In the genomic region with DNA sequence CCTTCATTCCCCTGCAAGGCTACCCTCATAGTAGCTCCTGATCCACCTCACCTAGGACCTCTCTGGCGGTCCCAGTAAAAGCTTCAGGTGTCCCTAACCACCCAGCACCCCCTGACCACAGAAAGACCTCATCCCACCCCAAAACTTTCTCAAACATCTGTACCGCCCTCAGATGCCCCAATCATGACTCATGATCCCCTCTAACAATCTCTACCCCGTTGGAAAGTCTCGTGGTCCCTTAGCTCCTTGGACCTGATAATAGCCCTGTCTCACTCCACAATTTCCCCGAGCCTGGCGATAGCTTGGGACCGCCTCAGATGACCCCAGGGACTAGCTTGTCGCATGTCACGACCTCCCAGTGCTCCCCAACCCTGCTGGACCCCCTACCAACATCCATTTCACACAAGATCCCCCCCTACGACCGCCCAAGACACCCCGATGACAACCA, we compare ENCODE assay signal across 8 cellular contexts. TPM values are rescaled to one million over a fixed set of nuclear protein-coding genes. Genes with fewer than 3 reads are reported as not detected.
DNase-seq lines count a peak whose midpoint lies in the region; ATAC-seq and TF ChIP-seq lines count a peak whose summit lies in the region.

No MANE protein-coding gene starts in this region.

- H3K4me2 ChIP-seq in Loucy (ENCODE audit: low read depth, low read length, poor library complexity, severe bottlenecking) (peak overlapping the region; percentile 81), mammary epithelial cell (ENCODE audit: insufficient read depth, low read depth, low read length) (peak overlapping the region; percentile 86)

- H4K20me1 ChIP-seq in Loucy (ENCODE audit: insufficient read depth, low read length, poor library complexity, severe bottlenecking) (peaks cover 28% of the 10 kb centered on the region), mammary epithelial cell (ENCODE audit: insufficient read depth, low read length) (no peaks in the 10 kb centered on the region)

- BruUV-seq in mammary epithelial cell (replicated peaks; lab: Mats Ljungman, UMichigan): no TSS peak

- no peak for ATAC-seq in GM21717 (IDR thresholded peaks at IDR 0.05; ENCODE audit: unreplicated experiment)

- H3F3A ChIP-seq in Loucy (ENCODE audit: low read depth): no peaks in the 10 kb centered on the region

- H3K27ac Mint-ChIP-seq in CD4-positive, alpha-beta memory T cell: peak overlapping the region; percentile 95 to 100 (median 100)

- peaks cover 7 to 31% of the 10 kb centered on the region in 2 donors for H3K36me3 Mint-ChIP-seq in CD4-positive, alpha-beta memory T cell

- H3K9me3 ChIP-seq in CD4-positive, alpha-beta memory T cell (ENCODE audit: control insufficient read depth in 1 of 2, low read length in 2 of 2): no peaks in the 10 kb centered on the region
- H3K9me3 ChIP-seq in Loucy (ENCODE audit: insufficient read depth, low read depth, low read length) (no peaks in the 10 kb centered on the region), mammary epithelial cell (replicated peaks; ENCODE audit: insufficient read depth, low read length) (no peaks in the 10 kb centered on the region), mesodermal cell (ENCODE audit: control insufficient read depth, low read length) (no peaks in the 10 kb centered on the region)

- POLR2A ChIA-PET in CD4-positive, alpha-beta memory T cell (lab: Charles Lee; ENCODE audit: partially characterized antibody): interaction anchor here (0.7 to 3.9 kb wide), 18 partner anchors 12 to 280 kb away, joined by 3 to 72 read pairs (median 9); partner anchors contain the start of genes DUS3L, RANBP3, SAFB and SAFB2

- peak in 1 of 5 donors; percentile 58 for DNase-seq in CD4-positive, alpha-beta memory T cell
- peak; percentile 19 for DNase-seq in mammary epithelial cell
- DNase-seq in activated gamma-delta T cell treated with Interleukin-2 at 50 U/mL for 16 hours: no peak
- DNase-seq in superior temporal gyrus (ENCODE audit: extremely low spot score): no peak
- no peak for DNase-seq in NCI-H2196 treated with DMSO at 0.1 percent for 48 hours (lab: John Stamatoyannopoulos, UW; ENCODE audit: unreplicated experiment)

- dilution Hi-C loops in mammary epithelial cell (cut with HindIII; ENCODE audit: low sequenced_read_pairs): no loop called here

- peaks cover 0 to 2% (median 0%) of the 10 kb centered on the region in 8 donors for H3K9me3 Mint-ChIP-seq in CD4-positive, alpha-beta memory T cell

- peaks cover 44% of the 10 kb centered on the region for H3K79me2 ChIP-seq in Loucy (ENCODE audit: insufficient read depth, low read length)
- H3K79me2 ChIP-seq in mammary epithelial cell (ENCODE audit: insufficient read depth, low read length): peaks cover 49% of the 10 kb centered on the region

- TF ChIP-seq CTCF in Loucy (conservative IDR thresholded peaks at IDR 0.05; ENCODE audit: low read length) (no peak), mammary epithelial cell (conservative IDR thresholded peaks at IDR 0.05 in 1 of 2, IDR thresholded peaks at IDR 0.05 in 1 of 2; ENCODE audit: extremely low read depth in 1 of 2, insufficient read depth in 1 of 2, low read depth in 1 of 2, low read length in 2 of 2) (no peak)

- peaks cover 3% of the 10 kb centered on the region for H3K36me3 ChIP-seq in CD4-positive, alpha-beta memory T cell (ENCODE audit: insufficient read depth, low read length)
- H3K36me3 ChIP-seq in Loucy (ENCODE audit: insufficient read depth, low read length) (no peaks in the 10 kb centered on the region), mammary epithelial cell (ENCODE audit: insufficient read depth, low read length) (no peaks in the 10 kb centered on the region), mesodermal cell (ENCODE audit: control insufficient read depth, insufficient read depth, low read length) (peaks cover 21% of the 10 kb centered on the region)

- intact Hi-C loops in CD4-positive, alpha-beta memory T cell (cut with micrococcal nuclease): loop anchor here (10.0 kb wide), 1 partner anchor 1632 kb away; the partner anchor contains the start of gene PNPLA6
- intact Hi-C loops in mammary epithelial cell (cut with micrococcal nuclease): loop anchor here (5.0 kb wide), 2 partner anchors 64 to 281 kb away; partner anchors contain the start of genes SAFB and SAFB2

- H3K9me2 ChIP-seq in Loucy (replicated peaks; ENCODE audit: low read depth, low read length): no peaks in the 10 kb centered on the region

- H3K27me3 Mint-ChIP-seq in CD4-positive, alpha-beta memory T cell: no peaks in the 10 kb centered on the region

- H3K9ac ChIP-seq in Loucy (ENCODE audit: low read depth, low read length, poor library complexity, severe bottlenecking) (peak overlapping the region; percentile 95), mammary epithelial cell (ENCODE audit: insufficient read depth, low read length) (peak overlapping the region; percentile 97)

- no peaks in the 10 kb centered on the region for H3K27me3 ChIP-seq in CD4-positive, alpha-beta memory T cell (ENCODE audit: insufficient read depth, low read length)
- H3K27me3 ChIP-seq in Loucy (ENCODE audit: insufficient read depth, low read length, poor library complexity, severe bottlenecking): no peaks in the 10 kb centered on the region
- no peaks in the 10 kb centered on the region for H3K27me3 ChIP-seq in mammary epithelial cell (ENCODE audit: insufficient read depth, low read length)

- in situ Hi-C loops in mammary epithelial cell (cut with MboI; ENCODE audit: low sequenced_read_pairs in 2 of 2): loop anchor here in 1 of 2 donors (10.0 kb wide), 1 partner anchor 98 kb away; the partner anchor contains the start of gene NRTN

- H3K27ac ChIP-seq in CD4-positive, alpha-beta memory T cell (ENCODE audit: low read depth, low read length): peak overlapping the region; percentile 95
- peak overlapping the region; percentile 90 for H3K27ac ChIP-seq in mammary epithelial cell (ENCODE audit: insufficient read depth, low read depth, low read length)
- peak overlapping the region; percentile 97 for H3K27ac ChIP-seq in mesodermal cell (ENCODE audit: low read depth, low read length, severe bottlenecking)

- peaks cover 14 to 57% (median 35%) of the 10 kb centered on the region in 4 donors for H3K4me1 Mint-ChIP-seq in CD4-positive, alpha-beta memory T cell

- peaks cover 37% of the 10 kb centered on the region for H3K4me1 ChIP-seq in CD4-positive, alpha-beta memory T cell (ENCODE audit: insufficient read depth, low read length)
- H3K4me1 ChIP-seq in Loucy (ENCODE audit: insufficient read depth, low read length, poor library complexity, severe bottlenecking): peaks cover 18% of the 10 kb centered on the region
- H3K4me1 ChIP-seq in mammary epithelial cell (ENCODE audit: insufficient read depth, low read length): peaks cover 4% of the 10 kb centered on the region
- no peaks in the 10 kb centered on the region for H3K4me1 ChIP-seq in mesodermal cell (ENCODE audit: control insufficient read depth, insufficient read depth, low read length, poor library complexity, severe bottlenecking)

- H2AFZ ChIP-seq in Loucy (ENCODE audit: low read length): peak overlapping the region; percentile 95
- H2AFZ ChIP-seq in mammary epithelial cell (ENCODE audit: low read depth, low read length): peak overlapping the region; percentile 96

- 2% methylated on average over 9 of the region's 12 CpGs for WGBS in mammary epithelial cell (ENCODE audit: low coverage, missing lambda C conversion rate)
- 0% methylated on average over 5 to 12 of the region's 12 CpGs for WGBS in mesodermal cell (ENCODE audit: insufficient coverage in 2 of 2), 2 experiments

- CTCF ChIA-PET in CD4-positive, alpha-beta memory T cell (lab: Charles Lee; ENCODE audit: partially characterized antibody): interaction anchor here (0.8 to 3.3 kb wide), 8 partner anchors 48 to 119 kb away, joined by 3 to 16 read pairs (median 5); no protein-coding TSS in a partner anchor
- CTCF ChIA-PET in mammary epithelial cell (lab: Charles Lee; ENCODE audit: low non-redundant PET): no interaction called here

- H3K4me3 Mint-ChIP-seq in CD4-positive, alpha-beta memory T cell: peak overlapping the region; percentile 91 to 97 (median 95)

- peak overlapping the region; percentile 97 for H3K4me3 ChIP-seq in CD4-positive, alpha-beta memory T cell (ENCODE audit: low read length in 2 of 2)
- peak overlapping the region; percentile 91 for H3K4me3 ChIP-seq in Loucy (ENCODE audit: low read length, poor library complexity, severe bottlenecking)
- H3K4me3 ChIP-seq in mammary epithelial cell (replicated peaks in 1 of 3; ENCODE audit: insufficient read depth in 1 of 3, low read depth in 2 of 3, low read length in 3 of 3): peak overlapping the region; percentile 70 to 82 (median 78)
- H3K4me3 ChIP-seq in mesodermal cell (ENCODE audit: extremely low read depth, insufficient read depth, low read length, poor library complexity, severe bottlenecking): peak overlapping the region; percentile 95

RNA-seq across cellular contexts. Expression of gene NDUFA11, which starts 0.5 kb away (rescaled TPM):
- total RNA-seq in CD4-positive, alpha-beta memory T cell: 100 to 1,000 TPM; 139 to 153 TPM
- polyA plus RNA-seq in CD4-positive, alpha-beta memory T cell: 100 to 1,000 TPM; 330 to 388 TPM
- 100 to 1,000 TPM; 223 to 257 TPM for total RNA-seq in mammary epithelial cell
- 522 TPM for polyA plus RNA-seq in mammary epithelial cell
- 25.0 TPM for polyA minus RNA-seq in mammary epithelial cell
- 235 TPM for polyA plus RNA-seq in mesodermal cell (2013, experiment 1 of 2)
- 196 TPM for polyA plus RNA-seq in mesodermal cell (2013, experiment 2 of 2)

RNA-seq across cellular contexts. Expression of gene VMAC, which starts 1.6 kb away (rescaled TPM):
- total RNA-seq in CD4-positive, alpha-beta memory T cell: 10 to 100 TPM; 36.6 to 37.5 TPM
- polyA plus RNA-seq in CD4-positive, alpha-beta memory T cell: 1 to 10 TPM; 5.6 to 6.3 TPM
- total RNA-seq in mammary epithelial cell: 1 to 10 TPM; 3.4 to 7.3 TPM
- 1.2 TPM for polyA plus RNA-seq in mammary epithelial cell
- 1.4 TPM for polyA minus RNA-seq in mammary epithelial cell
- 3.7 TPM for polyA plus RNA-seq in mesodermal cell (2013, experiment 1 of 2)
- 2.8 TPM for polyA plus RNA-seq in mesodermal cell (2013, experiment 2 of 2)

RNA-seq across cellular contexts. Expression of gene CAPS, which starts 11.0 kb away (rescaled TPM):
- total RNA-seq in CD4-positive, alpha-beta memory T cell: 10 to 100 TPM; 65.0 to 68.0 TPM
- 1 to 10 TPM; 1.7 to 4.3 TPM for polyA plus RNA-seq in CD4-positive, alpha-beta memory T cell
- total RNA-seq in mammary epithelial cell: 10 to 100 TPM in 1 of 2 donors, 1 to 10 TPM in 1; 9.0 to 15.0 TPM
- polyA plus RNA-seq in mammary epithelial cell: 8.8 TPM
- 1.7 TPM for polyA minus RNA-seq in mammary epithelial cell
- polyA plus RNA-seq in mesodermal cell (2013, experiment 1 of 2): 3.2 TPM
- 3.2 TPM for polyA plus RNA-seq in mesodermal cell (2013, experiment 2 of 2)

RNA-seq across cellular contexts. Expression of gene FUT5, which starts 32.7 kb away (rescaled TPM):
- under 1 TPM in 1 of 2 experiments, not detected in 1; 0.17 TPM for total RNA-seq in CD4-positive, alpha-beta memory T cell
- polyA plus RNA-seq in CD4-positive, alpha-beta memory T cell: not detected
- not detected for total RNA-seq in mammary epithelial cell
- polyA plus RNA-seq in mammary epithelial cell: not detected
- polyA minus RNA-seq in mammary epithelial cell: not detected
- polyA plus RNA-seq in mesodermal cell (2013, experiment 1 of 2): not detected
- polyA plus RNA-seq in mesodermal cell (2013, experiment 2 of 2): not detected

RNA-seq across cellular contexts. Expression of gene FUT3, which starts 51.8 kb away (rescaled TPM):
- under 1 TPM in 1 of 2 experiments, not detected in 1; 0.15 TPM for total RNA-seq in CD4-positive, alpha-beta memory T cell
- polyA plus RNA-seq in CD4-positive, alpha-beta memory T cell: not detected
- total RNA-seq in mammary epithelial cell: 1 to 10 TPM in 1 of 2 donors, under 1 TPM in 1; 0.67 to 1.0 TPM
- polyA plus RNA-seq in mammary epithelial cell: 0.45 TPM
- not detected for polyA minus RNA-seq in mammary epithelial cell
- not detected for polyA plus RNA-seq in mesodermal cell (2013, experiment 1 of 2)
- not detected for polyA plus RNA-seq in mesodermal cell (2013, experiment 2 of 2)

Comparison
In these comparisons a context has a peak if more than half of its experiments do, and no peak if none do; other contexts are left out.
1. RNA of gene VMAC, which starts 1.6 kb away (total RNA-seq): 36.6 to 37.5 TPM in CD4-positive, alpha-beta memory T cell; 3.4 to 7.3 TPM in mammary epithelial cell; every median in the first group is over 4 times any median in the second.
2. RNA of gene CAPS, which starts 11.0 kb away (total RNA-seq): 65.0 to 68.0 TPM in CD4-positive, alpha-beta memory T cell; 9.0 to 15.0 TPM in mammary epithelial cell; every median in the first group is over 4 times any median in the second.
3. Peak in every context shown above with its lines, with median percentiles within 50 percentile points of each other: H3K27ac ChIP-seq and H3K4me3 ChIP-seq.